1 cellular context compared by ENCODE assay signal in genomic region chr19:4690362-4690761, GRCh38.
TF ChIP-seq lines count a peak whose summit lies in the region.

No MANE protein-coding gene starts in this region.

TF ChIP-seq in HEK293, 187 proteins besides CTCF, POLR2A, EP300 and RAD21 (continued from another document):
- TF ChIP-seq PBX3 (CRISPR knock-in tag; IDR thresholded peaks at IDR 0.05) = no peak
